Comparison of ENCODE assay signal across 8 cellular contexts in the genomic region with DNA sequence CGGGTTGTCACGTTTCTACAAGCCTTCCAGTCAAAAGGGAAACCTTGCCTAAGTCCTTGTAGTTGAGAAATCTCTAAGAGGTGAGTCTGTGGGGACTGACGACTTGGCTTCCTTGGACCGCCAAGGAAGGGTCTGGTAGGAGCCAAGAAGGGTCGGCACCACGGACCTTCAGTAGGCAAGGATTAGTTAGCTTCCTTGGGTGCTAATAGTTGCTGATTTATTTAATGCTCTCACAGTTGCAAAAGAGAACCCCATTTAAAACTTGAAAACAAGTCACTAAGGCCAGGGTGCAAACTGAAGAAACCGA. TPM values are rescaled to one million over a fixed set of nuclear protein-coding genes. Genes with fewer than 3 reads are reported as not detected.
DNase-seq lines count a peak whose midpoint lies in the region; ATAC-seq and TF ChIP-seq lines count a peak whose summit lies in the region.

No MANE protein-coding gene starts in this region.

- no peak for TF ChIP-seq POLR2A in GM18505 (IDR thresholded peaks at IDR 0.05; ENCODE audit: borderline replicate concordance, extremely low read depth, insufficient read depth, insufficient read length)

- no peaks in the 10 kb centered on the region for H3K9me3 Mint-ChIP-seq in stimulated activated naive CD8-positive, alpha-beta T cell treated with anti-CD3 and anti-CD28 coated beads, Interleukin-15, amount 100 ng/mL, for 72 hours

- H3K9me3 ChIP-seq in hepatocyte (ENCODE audit: low read depth), result no peaks in the 10 kb centered on the region

- H2AFZ ChIP-seq in hepatocyte, result peak overlapping the region; percentile 93

- DNase-seq in hepatocyte (ENCODE audit: low spot score) (no peak), NCI-H69 (lab: John Stamatoyannopoulos, UW) (no peak), posterior vena cava (ENCODE audit: low spot score) (no peak), SW480 (ENCODE audit: low spot score) (no peak)
- DNase-seq in stimulated activated naive CD8-positive, alpha-beta T cell treated with anti-CD3 and anti-CD28 coated beads, Interleukin-15, amount 100 ng/mL, for 72 hours, result no peak

- peaks cover 38% of the 10 kb centered on the region for H3K4me1 Mint-ChIP-seq in stimulated activated naive CD8-positive, alpha-beta T cell treated with anti-CD3 and anti-CD28 coated beads, Interleukin-15, amount 100 ng/mL, for 72 hours

- intact Hi-C loops in posterior vena cava (cut with DNase I), result no loop called here

- peak overlapping the region; percentile 91 for H3K4me2 ChIP-seq in hepatocyte

- WGBS in hepatocyte (ENCODE audit: low lambda C conversion rate, missing lambda C conversion rate), result 8% methylated on average over 7 of the region's 7 CpGs

- H3K27ac Mint-ChIP-seq in stimulated activated naive CD8-positive, alpha-beta T cell treated with anti-CD3 and anti-CD28 coated beads, Interleukin-15, amount 100 ng/mL, for 72 hours, result peak overlapping the region; percentile 97 to 98

- peak overlapping the region; percentile 97 for H3K27ac ChIP-seq in hepatocyte

- peaks cover 33% of the 10 kb centered on the region for H3K79me2 ChIP-seq in hepatocyte

- no peaks in the 10 kb centered on the region for H3K27me3 Mint-ChIP-seq in stimulated activated naive CD8-positive, alpha-beta T cell treated with anti-CD3 and anti-CD28 coated beads, Interleukin-15, amount 100 ng/mL, for 72 hours

- TF ChIP-seq CTCF in hepatocyte (IDR thresholded peaks at IDR 0.05; ENCODE audit: poor library complexity), result no peak

- H3K4me3 Mint-ChIP-seq in stimulated activated naive CD8-positive, alpha-beta T cell treated with anti-CD3 and anti-CD28 coated beads, Interleukin-15, amount 100 ng/mL, for 72 hours, result peak overlapping the region; percentile 93

- H3K4me3 ChIP-seq in hepatocyte, result peak overlapping the region; percentile 74

- H3K36me3 ChIP-seq in hepatocyte (replicated peaks; ENCODE audit: insufficient read depth, low read depth), result no peaks in the 10 kb centered on the region

- H3K27me3 ChIP-seq in hepatocyte, result no peaks in the 10 kb centered on the region

- H4K20me1 ChIP-seq in hepatocyte (ENCODE audit: insufficient read depth, poor library complexity, severe bottlenecking), result no peaks in the 10 kb centered on the region

- ATAC-seq in GM18505 (IDR thresholded peaks at IDR 0.05; ENCODE audit: unreplicated experiment) (peak; percentile 16), HG02571 (IDR thresholded peaks at IDR 0.05; ENCODE audit: unreplicated experiment) (peak; percentile 9), SK-N-SH treated with all-trans-retinoic acid at 6 μM for 48 hours (peak; percentile 34; the same call in 2 of the 3 replicates)
- ATAC-seq in stimulated activated naive CD8-positive, alpha-beta T cell treated with anti-CD3 and anti-CD28 coated beads, Interleukin-15, amount 100 ng/mL, for 72 hours, result peak; percentile 35

- peaks cover 17% of the 10 kb centered on the region for H3K4me1 ChIP-seq in hepatocyte (ENCODE audit: insufficient read depth)

- H3K9me2 ChIP-seq in hepatocyte (replicated peaks; ENCODE audit: insufficient read depth), result no peaks in the 10 kb centered on the region

TF ChIP-seq in SK-N-SH treated with all-trans-retinoic acid at 6 μM for 48 hours, 23 proteins besides CTCF, POLR2A, EP300 and RAD21:
- TF ChIP-seq ZFP30 (CRISPR knock-in tag; IDR thresholded peaks at IDR 0.05) (0 out of 2 replicates have a peak, but pooled peaks have one; percentile 11), ZNF70 (CRISPR knock-in tag; IDR thresholded peaks at IDR 0.05) (no peak)

RNA-seq across cellular contexts. Expression of a gene that starts 0.4 kb away (rescaled TPM):
- 9.1 and 12.6 TPM in 2 replicates for total RNA-seq in hepatocyte
- polyA plus RNA-seq in hepatocyte, result 6.1 and 6.3 TPM in 2 replicates
- total RNA-seq in posterior vena cava, result 1 to 10 TPM; 5.5 to 7.4 TPM

RNA-seq across cellular contexts. Expression of a gene that starts 28.7 kb away (rescaled TPM):
- total RNA-seq in hepatocyte (not detected in 2 replicates), posterior vena cava (not detected)
- not detected in 2 replicates for polyA plus RNA-seq in hepatocyte

RNA-seq across cellular contexts. Expression of a gene that starts 40.1 kb away (rescaled TPM):
- total RNA-seq in hepatocyte, result 29.8 and 30.3 TPM in 2 replicates
- polyA plus RNA-seq in hepatocyte, result 6.1 and 9.8 TPM in 2 replicates
- total RNA-seq in posterior vena cava, result 10 to 100 TPM; 17.1 to 17.9 TPM

RNA-seq across cellular contexts. Expression of a gene that starts 40.2 kb away (rescaled TPM):
- total RNA-seq in hepatocyte (12.0 and 13.4 TPM in 2 replicates), posterior vena cava (10 to 100 TPM; 11.9 to 12.4 TPM)
- 9.5 and 17.2 TPM in 2 replicates for polyA plus RNA-seq in hepatocyte
